8 cellular contexts compared by ENCODE assay signal in the genomic region with DNA sequence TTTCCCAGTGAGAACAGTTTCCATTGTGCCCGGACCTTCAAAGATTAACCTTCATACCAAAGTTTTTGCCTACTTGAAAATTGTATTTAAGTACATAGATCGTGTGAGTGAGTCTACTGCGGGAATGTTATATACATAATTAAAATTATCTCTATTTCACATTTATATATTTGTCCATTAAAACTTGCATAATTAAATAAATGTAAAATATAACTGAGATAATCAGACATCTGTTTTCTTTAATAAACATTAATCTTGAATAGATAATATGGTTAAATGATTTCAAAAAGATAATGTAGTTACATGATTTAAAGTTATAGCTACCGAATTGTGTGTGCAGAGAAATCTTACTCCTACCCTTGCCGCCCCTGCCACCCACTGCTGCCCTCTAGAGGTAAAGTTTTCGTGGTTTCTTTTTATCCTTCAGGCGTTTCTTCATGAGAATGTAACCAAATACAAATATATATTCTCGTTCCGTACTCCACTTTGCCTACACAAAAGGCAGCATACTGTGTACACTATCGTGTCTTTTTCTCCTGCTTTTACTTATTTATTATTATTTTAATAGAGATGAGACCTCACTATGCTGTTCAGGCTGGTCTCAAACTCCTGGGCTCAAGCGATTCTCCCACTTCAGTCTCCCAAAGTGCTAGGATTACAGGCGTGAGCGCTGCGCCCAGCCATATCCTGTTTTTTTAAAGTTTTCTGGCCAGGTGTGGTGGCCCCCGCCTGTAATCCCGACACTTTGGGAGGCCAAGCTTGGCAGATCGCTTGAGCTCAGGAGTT. TPM values are rescaled to one million over a fixed set of nuclear protein-coding genes. Genes with fewer than 3 reads are reported as not detected.
DNase-seq lines count a peak whose midpoint lies in the region; ATAC-seq, FAIRE-seq and TF ChIP-seq lines count a peak whose summit lies in the region.

No MANE protein-coding gene starts in this region.

- POLR2A ChIA-PET in CD4-positive, alpha-beta memory T cell (lab: Charles Lee; ENCODE audit: partially characterized antibody) = interaction anchor here (2.5 kb wide), 1 partner anchor 149 kb away, joined by 7 read pairs; no protein-coding TSS in a partner anchor
- POLR2A ChIA-PET in SK-N-SH (lab: Yijun Ruan, JAX) (no interaction called here), K562 (lab: Yijun Ruan, JAX) (interaction anchor here (1.2 kb wide), 2 partner anchors 10 to 149 kb away, joined by 3 read pairs; no protein-coding TSS in a partner anchor)

- H4K20me1 ChIP-seq in SK-N-SH (ENCODE audit: insufficient read depth) (no peaks in the 10 kb centered on the region), K562 (replicated peaks; ENCODE audit: control insufficient read depth, insufficient read depth, low read length) (no peaks in the 10 kb centered on the region)

- H3K27ac ChIP-seq in CD4-positive, alpha-beta memory T cell (ENCODE audit: low read depth, low read length) = no peak overlapping the region
- no peak overlapping the region for H3K27ac ChIP-seq in SK-N-SH (ENCODE audit: low read depth in 2 of 2, low read length in 1 of 2)
- H3K27ac ChIP-seq in K562 (ENCODE audit: extremely low read depth, low read depth, low read length) = no peak overlapping the region
- H3K27ac ChIP-seq in left lung = no peak overlapping the region
- no peak overlapping the region for H3K27ac ChIP-seq in thoracic aorta

- peak; percentile 54 for FAIRE-seq in K562 (lab: Jason Lieb, UNC)

- no peaks in the 10 kb centered on the region for H3K27me3 Mint-ChIP-seq in CD4-positive, alpha-beta memory T cell

- TF ChIP-seq RAD21 in SK-N-SH (IDR thresholded peaks at IDR 0.05; ENCODE audit: low read length) (peak; percentile 54), K562 (CRISPR knock-in tag; conservative IDR thresholded peaks at IDR 0.05 in 1 of 2, IDR thresholded peaks at IDR 0.05 in 1 of 2) (peak; percentile 39 to 55)

- no peak overlapping the region for H3K4me2 ChIP-seq in SK-N-SH
- H3K4me2 ChIP-seq in K562 (ENCODE audit: insufficient read depth, low read length) = no peak overlapping the region

- H3K4me3 ChIP-seq in CD4-positive, alpha-beta memory T cell (ENCODE audit: low read length in 2 of 2) = no peak overlapping the region
- H3K4me3 ChIP-seq in HFF-Myc (replicated peaks; ENCODE audit: low read depth, low read length) = no peak overlapping the region
- peak overlapping the region in 1 of 2 experiments; percentile 35; a peak in 1 of 4 replicates for H3K4me3 ChIP-seq in SK-N-SH (ENCODE audit: low read depth in 2 of 2, low read length in 1 of 2)
- no peak overlapping the region for H3K4me3 ChIP-seq in K562
- H3K4me3 ChIP-seq in left lung = no peak overlapping the region
- no peak overlapping the region for H3K4me3 ChIP-seq in thoracic aorta

- H3K4me1 ChIP-seq in CD4-positive, alpha-beta memory T cell (ENCODE audit: insufficient read depth, low read length) = peaks cover 17% of the 10 kb centered on the region
- H3K4me1 ChIP-seq in SK-N-SH (ENCODE audit: control insufficient read depth in 1 of 2, insufficient read depth in 2 of 2, low read depth in 1 of 2, low read length in 1 of 2) (no peaks in the 10 kb centered on the region), K562 (replicated peaks in 1 of 2; ENCODE audit: control insufficient read depth in 2 of 2, insufficient read depth in 2 of 2, low read length in 2 of 2) (no peaks in the 10 kb centered on the region; a peak in 1 of 5 replicates), left lung (no peaks in the 10 kb centered on the region), thoracic aorta (ENCODE audit: control insufficient read depth in 1 of 2, low read depth in 2 of 2) (no peaks in the 10 kb centered on the region)

- no peaks in the 10 kb centered on the region for H3K27me3 ChIP-seq in CD4-positive, alpha-beta memory T cell (ENCODE audit: insufficient read depth, low read length)
- H3K27me3 ChIP-seq in SK-N-SH (ENCODE audit: insufficient read depth) = no peaks in the 10 kb centered on the region
- no peaks in the 10 kb centered on the region for H3K27me3 ChIP-seq in K562 (ENCODE audit: control insufficient read depth in 2 of 2, insufficient read depth in 2 of 2, low read length in 2 of 2)
- no peaks in the 10 kb centered on the region for H3K27me3 ChIP-seq in left lung
- H3K27me3 ChIP-seq in thoracic aorta (replicated peaks; ENCODE audit: insufficient read depth) = no peaks in the 10 kb centered on the region

- no peak for TF ChIP-seq EP300 in SK-N-SH (IDR thresholded peaks at IDR 0.05; ENCODE audit: borderline replicate concordance in 1 of 2, low read depth in 1 of 2, low read length in 1 of 2)
- no peak for TF ChIP-seq EP300 in K562 (IDR thresholded peaks at IDR 0.05; ENCODE audit: low read length)

- peaks cover 6% of the 10 kb centered on the region for H3F3A ChIP-seq in SK-N-SH (replicated peaks; ENCODE audit: insufficient read depth)

- no peak for TF ChIP-seq POLR2A in K562 (conservative IDR thresholded peaks at IDR 0.05)

- BruUV-seq in K562 (replicated peaks; lab: Mats Ljungman, UMichigan) = no TSS peak

- no peak overlapping the region for H3K4me3 Mint-ChIP-seq in CD4-positive, alpha-beta memory T cell

- peaks cover 12 to 16% of the 10 kb centered on the region in 2 donors for H3K36me3 Mint-ChIP-seq in CD4-positive, alpha-beta memory T cell

- H2AFZ ChIP-seq in SK-N-SH (ENCODE audit: low read depth) = no peak overlapping the region
- no peak overlapping the region for H2AFZ ChIP-seq in K562 (ENCODE audit: low read depth, low read length)

- intact Hi-C loops in CD4-positive, alpha-beta memory T cell (cut with micrococcal nuclease) = loop anchor here (1.0 kb wide), 2 partner anchors 145 to 196 kb away; no protein-coding TSS in a partner anchor
- intact Hi-C loops in K562 (cut with micrococcal nuclease) (no loop called here), left lung (cut with DNase I) (loop anchor here in 1 of 2 donors (10.0 kb wide), 1 partner anchor 191 kb away; no protein-coding TSS in a partner anchor)

- ATAC-seq in K562 = peak; percentile 72
- peak; percentile 85 for ATAC-seq in left lung
- no peak for ATAC-seq in thoracic aorta (ENCODE audit: insufficient number of reproducible peaks, low FRiP score, low read depth)
- ATAC-seq in GM21423 (IDR thresholded peaks at IDR 0.05; ENCODE audit: unreplicated experiment) = no peak

- peaks cover 13 to 25% (median 20%) of the 10 kb centered on the region in 4 donors for H3K4me1 Mint-ChIP-seq in CD4-positive, alpha-beta memory T cell

- H3K36me3 ChIP-seq in CD4-positive, alpha-beta memory T cell (ENCODE audit: insufficient read depth, low read length) = no peaks in the 10 kb centered on the region
- H3K36me3 ChIP-seq in SK-N-SH (replicated peaks in 1 of 2; ENCODE audit: control insufficient read depth in 1 of 2, insufficient read depth in 2 of 2, low read length in 1 of 2) = peaks cover 4 to 7% of the 10 kb centered on the region in 2 experiments
- H3K36me3 ChIP-seq in K562 (ENCODE audit: control insufficient read depth, insufficient read depth, low read length) = peaks cover 33% of the 10 kb centered on the region; the same call in 2 of the 3 replicates
- peaks cover 0 to 24% of the 10 kb centered on the region in 2 donors for H3K36me3 ChIP-seq in left lung
- H3K36me3 ChIP-seq in thoracic aorta = peaks cover 5% of the 10 kb centered on the region

- in situ Hi-C loops in K562 (cut with MboI) = loop anchor here (10.0 kb wide), 1 partner anchor 191 kb away; no protein-coding TSS in a partner anchor

- DNase-seq in CD4-positive, alpha-beta memory T cell = peak; percentile 53 to 68 (median 64)
- peak; percentile 4 for DNase-seq in HFF-Myc (ENCODE audit: extremely low read depth, low read depth)
- peak; percentile 56 for DNase-seq in SK-N-SH
- peak; percentile 47 to 61 (median 50) for DNase-seq in K562 (ENCODE audit: extremely low read depth in 1 of 4, low spot score in 3 of 4)
- DNase-seq in left lung = no peak
- no peak for DNase-seq in thoracic aorta (ENCODE audit: low spot score)
- DNase-seq in NCI-H2107 (lab: John Stamatoyannopoulos, UW) = no peak

- 68% methylated on average over 17 of the region's 17 CpGs for WGBS in SK-N-SH (ENCODE audit: low lambda C conversion rate)
- WGBS in K562 (ENCODE audit: insufficient coverage, low coverage, missing lambda C conversion rate) = 25% methylated on average over 14 of the region's 17 CpGs

- peak overlapping the region in 1 of 7 donors; percentile 12 for H3K27ac Mint-ChIP-seq in CD4-positive, alpha-beta memory T cell

- no peaks in the 10 kb centered on the region for H3K9me1 ChIP-seq in K562 (ENCODE audit: control insufficient read depth, insufficient read depth, low read length)

- CTCF ChIA-PET in CD4-positive, alpha-beta memory T cell (lab: Charles Lee; ENCODE audit: partially characterized antibody) = interaction anchor here (0.6 to 2.8 kb wide), 21 partner anchors 9 to 380 kb away, joined by 3 to 30 read pairs (median 4); partner anchors contain the start of genes RILP, RPA1 and SMYD4
- CTCF ChIA-PET in SK-N-SH (lab: Yijun Ruan, JAX) (interaction anchor here (0.6 to 1.4 kb wide), 14 partner anchors 10 to 324 kb away, joined by 3 to 7 read pairs (median 3); no protein-coding TSS in a partner anchor), K562 (lab: Yijun Ruan, JAX; ENCODE audit: low intra/inter-chr PET ratio) (interaction anchor here (0.6 to 1.5 kb wide), 3 partner anchors 149 to 176 kb away, joined by 3 to 5 read pairs (median 3); partner anchors contain the start of gene OVCA2)

- peak; percentile 61 for TF ChIP-seq CTCF in HFF-Myc (IDR thresholded peaks at IDR 0.05; ENCODE audit: low read depth, low read length, missing control alignments)
- peak; percentile 64 for TF ChIP-seq CTCF in SK-N-SH (IDR thresholded peaks at IDR 0.05)
- TF ChIP-seq CTCF in K562 (IDR thresholded peaks at IDR 0.05 in 2 of 3, conservative IDR thresholded peaks at IDR 0.05 in 1 of 3; ENCODE audit: insufficient read depth in 2 of 3, low read depth in 1 of 3, low read length in 3 of 3) = peak; percentile 51 to 66 (median 57)
- TF ChIP-seq CTCF in left lung (IDR thresholded peaks at IDR 0.05) = peak; percentile 50 to 59
- TF ChIP-seq CTCF in thoracic aorta (IDR thresholded peaks at IDR 0.05) = peak; percentile 45

- no peaks in the 10 kb centered on the region for H3K9me3 ChIP-seq in CD4-positive, alpha-beta memory T cell (ENCODE audit: control insufficient read depth in 1 of 2, low read length in 2 of 2)
- H3K9me3 ChIP-seq in SK-N-SH = no peaks in the 10 kb centered on the region
- no peaks in the 10 kb centered on the region for H3K9me3 ChIP-seq in K562 (replicated peaks; ENCODE audit: control insufficient read depth, insufficient read depth, low read depth, low read length)
- no peaks in the 10 kb centered on the region for H3K9me3 ChIP-seq in left lung
- H3K9me3 ChIP-seq in thoracic aorta = no peaks in the 10 kb centered on the region

- H3K79me2 ChIP-seq in SK-N-SH (ENCODE audit: insufficient read depth) (peaks cover 4% of the 10 kb centered on the region; the same call in 1 of the 2 replicates), K562 (ENCODE audit: control insufficient read depth, insufficient read depth, low read length) (no peaks in the 10 kb centered on the region; the same call in 2 of the 3 replicates)

- no peak overlapping the region for H3K9ac ChIP-seq in SK-N-SH
- no peak overlapping the region for H3K9ac ChIP-seq in K562 (ENCODE audit: insufficient read depth in 1 of 2, low read depth in 2 of 2, low read length in 2 of 2)

- H3K9me3 Mint-ChIP-seq in CD4-positive, alpha-beta memory T cell = peaks cover 0 to 2% (median 0%) of the 10 kb centered on the region in 8 donors

- no peaks in the 10 kb centered on the region for H3K9me2 ChIP-seq in SK-N-SH

RNA-seq across cellular contexts. Expression of gene RPA1, which starts 35.6 kb away (rescaled TPM):
- total RNA-seq in CD4-positive, alpha-beta memory T cell = 100 to 1,000 TPM; 103 to 119 TPM
- polyA plus RNA-seq in CD4-positive, alpha-beta memory T cell = 100 to 1,000 TPM in 1 of 2 donors, 10 to 100 TPM in 1; 95.4 to 112 TPM
- 47.2 and 53.7 TPM in 2 replicates for polyA plus RNA-seq in SK-N-SH (2012; rRNA removed)
- 48.7 and 51.8 TPM in 2 replicates for polyA plus RNA-seq in SK-N-SH (2012; cell fraction: cytosol; rRNA removed)
- polyA plus RNA-seq in SK-N-SH (2012; cell fraction: nucleus; rRNA removed) = 54.9 and 57.1 TPM in 2 replicates
- total RNA-seq in K562 (2011; cell fraction: chromatin; rRNA removed; ENCODE audit: low replicate concordance) = 32.1 and 33.8 TPM in 2 replicates
- 20.5 and 24.3 TPM in 2 replicates for total RNA-seq in K562 (2011; cell fraction: nucleolus; rRNA removed)
- 25.4 and 29.5 TPM in 2 replicates for total RNA-seq in K562 (2011; cell fraction: nucleoplasm; rRNA removed)
- 42.0 and 49.1 TPM in 2 replicates for total RNA-seq in K562 (2014; rRNA removed)
- total RNA-seq in K562 (2014; rRNA removed; fragmentation: Illumina TruSeq; extraction: Trizol) = 34.3 and 35.2 TPM in 2 replicates
- total RNA-seq in K562 (2015; rRNA removed; fragmentation: Illumina TruSeq; extraction: Trizol) = 27.6 and 28.5 TPM in 2 replicates
- 125 and 133 TPM in 2 replicates for total RNA-seq in K562 (2021)
- 105 and 125 TPM in 2 replicates for polyA plus RNA-seq in K562 (2011; rRNA removed)
- 46.2 and 66.5 TPM in 2 replicates for polyA plus RNA-seq in K562 (2011; cell fraction: cytosol; rRNA removed)
- polyA plus RNA-seq in K562 (2011; cell fraction: nucleus; rRNA removed) = 30.6 and 46.8 TPM in 2 replicates
- polyA plus RNA-seq in K562 (2012) = 54.1 and 60.1 TPM in 2 replicates
- 53.9 and 56.0 TPM in 2 replicates for polyA plus RNA-seq in K562 (2014; fragmentation: Illumina TruSeq; extraction: Trizol)
- polyA plus RNA-seq in K562 (2014; fragmentation: Nextera tagmentation; extraction: Ambion mirVana) = 10 to 100 TPM; 25.2 to 40.4 TPM
- 47.4 and 48.7 TPM in 2 replicates for polyA plus RNA-seq in K562 (2014; rRNA removed)
- 135 and 168 TPM in 2 replicates for polyA minus RNA-seq in K562 (2011; rRNA and poly(A)+ RNA removed)
- polyA minus RNA-seq in K562 (2011; cell fraction: cytosol; rRNA and poly(A)+ RNA removed) = 36.3 and 41.3 TPM in 2 replicates
- polyA minus RNA-seq in K562 (2011; cell fraction: nucleus; rRNA and poly(A)+ RNA removed) = 13.2 and 15.4 TPM in 2 replicates
- 10 to 100 TPM; 73.4 to 80.2 TPM for total RNA-seq in left lung
- total RNA-seq in thoracic aorta = 10 to 100 TPM; 15.4 to 40.0 TPM

RNA-seq across cellular contexts. Expression of gene SMYD4, which starts 35.7 kb away (rescaled TPM):
- 10 to 100 TPM; 31.2 to 31.5 TPM for total RNA-seq in CD4-positive, alpha-beta memory T cell
- 10 to 100 TPM in 1 of 2 donors, 1 to 10 TPM in 1; 3.1 to 20.3 TPM for polyA plus RNA-seq in CD4-positive, alpha-beta memory T cell
- 4.9 and 6.1 TPM in 2 replicates for polyA plus RNA-seq in SK-N-SH (2012; rRNA removed)
- polyA plus RNA-seq in SK-N-SH (2012; cell fraction: cytosol; rRNA removed) = 3.0 and 3.9 TPM in 2 replicates
- polyA plus RNA-seq in SK-N-SH (2012; cell fraction: nucleus; rRNA removed) = 8.2 and 13.4 TPM in 2 replicates
- total RNA-seq in K562 (2011; cell fraction: chromatin; rRNA removed; ENCODE audit: low replicate concordance) = 48.3 and 51.8 TPM in 2 replicates
- total RNA-seq in K562 (2011; cell fraction: nucleolus; rRNA removed) = 22.4 and 26.3 TPM in 2 replicates
- total RNA-seq in K562 (2011; cell fraction: nucleoplasm; rRNA removed) = 28.6 and 37.3 TPM in 2 replicates
- total RNA-seq in K562 (2014; rRNA removed) = 5.2 and 5.4 TPM in 2 replicates
- total RNA-seq in K562 (2014; rRNA removed; fragmentation: Illumina TruSeq; extraction: Trizol) = 6.9 and 7.6 TPM in 2 replicates
- 6.9 and 7.2 TPM in 2 replicates for total RNA-seq in K562 (2015; rRNA removed; fragmentation: Illumina TruSeq; extraction: Trizol)
- total RNA-seq in K562 (2021) = 7.6 and 9.4 TPM in 2 replicates
- 10.2 and 12.9 TPM in 2 replicates for polyA plus RNA-seq in K562 (2011; rRNA removed)
- polyA plus RNA-seq in K562 (2011; cell fraction: cytosol; rRNA removed) = 5.4 and 8.5 TPM in 2 replicates
- 14.2 and 16.9 TPM in 2 replicates for polyA plus RNA-seq in K562 (2011; cell fraction: nucleus; rRNA removed)
- polyA plus RNA-seq in K562 (2012) = 4.8 and 6.3 TPM in 2 replicates
- 6.2 and 6.7 TPM in 2 replicates for polyA plus RNA-seq in K562 (2014; fragmentation: Illumina TruSeq; extraction: Trizol)
- polyA plus RNA-seq in K562 (2014; fragmentation: Nextera tagmentation; extraction: Ambion mirVana) = 1 to 10 TPM; 1.3 to 1.6 TPM
- 5.0 and 7.8 TPM in 2 replicates for polyA plus RNA-seq in K562 (2014; rRNA removed)
- 14.0 and 14.5 TPM in 2 replicates for polyA minus RNA-seq in K562 (2011; rRNA and poly(A)+ RNA removed)
- 6.4 and 7.1 TPM in 2 replicates for polyA minus RNA-seq in K562 (2011; cell fraction: cytosol; rRNA and poly(A)+ RNA removed)
- polyA minus RNA-seq in K562 (2011; cell fraction: nucleus; rRNA and poly(A)+ RNA removed) = 8.3 and 15.2 TPM in 2 replicates
- 10 to 100 TPM; 13.3 to 16.6 TPM for total RNA-seq in left lung
- total RNA-seq in thoracic aorta = 10 to 100 TPM; 12.6 to 13.3 TPM

Comparison
In these comparisons a context has a peak if more than half of its experiments do, and no peak if none do; other contexts are left out.
1. DNase-seq: peak in CD4-positive, alpha-beta memory T cell (5 of 5), HFF-Myc (single experiment), SK-N-SH (single experiment) and K562 (4 of 4); none in left lung (0 of 2), thoracic aorta (single experiment) and NCI-H2107 (single experiment).
2. ATAC-seq: peak in K562 (single experiment) and left lung (single experiment); none in thoracic aorta (single experiment) and GM21423 (single experiment).
3. Peak in every context shown above with its lines, with median percentiles within 50 percentile points of each other: CTCF ChIP-seq.